ENCODE assay signal across 12 cellular contexts in genomic region chr10:5876181-5876768, GRCh38. TPM values are rescaled to one million over a fixed set of nuclear protein-coding genes. Genes with fewer than 3 reads are reported as not detected.
A peak's percentile ranks its signal among the peaks of the same experiment; 100 is the strongest.
DNase-seq lines count a peak whose midpoint lies in the region; ATAC-seq and TF ChIP-seq lines count a peak whose summit lies in the region.
"Had no signal": no experiment of that assay in that cellular context is flagged by ENCODE, and none has a peak within 500 bp of the region (broad histone marks: within the 10 kb centered on the region; RNA-seq: fewer than 3 reads in every experiment).

No MANE protein-coding gene starts in this region.

- no peak overlapping the region for H3K4me3 Mint-ChIP-seq in chondrocyte (ENCODE audit: unreplicated experiment)
- no peak overlapping the region for H3K4me3 Mint-ChIP-seq in neural crest cell
- no peak overlapping the region for H3K4me3 Mint-ChIP-seq in CD8-positive, alpha-beta T cell

- peak overlapping the region; percentile 64 for H3K27ac Mint-ChIP-seq in chondrocyte (ENCODE audit: unreplicated experiment)
- H3K27ac Mint-ChIP-seq in neural crest cell (ENCODE audit: unreplicated experiment): peak overlapping the region; percentile 16
- H3K27ac Mint-ChIP-seq in CD8-positive, alpha-beta T cell: no peak overlapping the region

- no peak overlapping the region for H3K4me3 ChIP-seq in CD8-positive, alpha-beta T cell (ENCODE audit: low read depth, low read length)
- H3K4me3 ChIP-seq: right lobe of liver, upper lobe of left lung had no signal

- no peaks in the 10 kb centered on the region for H3K4me1 ChIP-seq in CD8-positive, alpha-beta T cell (ENCODE audit: insufficient read depth, low read length)
- H3K4me1 ChIP-seq: right lobe of liver, upper lobe of left lung had no signal

- TF ChIP-seq CTCF in chondrocyte (IDR thresholded peaks at IDR 0.05) (no peak), neural crest cell (conservative IDR thresholded peaks at IDR 0.05) (no peak)
- no peak for TF ChIP-seq CTCF in CD8-positive, alpha-beta T cell (IDR thresholded peaks at IDR 0.05)

- POLR2A ChIA-PET in CD8-positive, alpha-beta T cell (lab: Charles Lee): interaction anchor here (0.9 kb wide), 1 partner anchor 12 kb away, joined by 4 read pairs; no protein-coding TSS in a partner anchor

- H3K4me1 Mint-ChIP-seq in chondrocyte (ENCODE audit: low read depth): peaks cover 21% of the 10 kb centered on the region
- peaks cover 9% of the 10 kb centered on the region for H3K4me1 Mint-ChIP-seq in neural crest cell
- H3K4me1 Mint-ChIP-seq in CD8-positive, alpha-beta T cell (ENCODE audit: low read depth): peaks cover 2% of the 10 kb centered on the region

- ATAC-seq in GM18907 (IDR thresholded peaks at IDR 0.05; ENCODE audit: unreplicated experiment): no peak
- ATAC-seq in CD8-positive, alpha-beta T cell: no peak
- ATAC-seq in stimulated activated naive CD8-positive, alpha-beta T cell treated with anti-CD3 and anti-CD28 coated beads, Interleukin-15, Interleukin-2, amounts not matched to agents 100 U/mL and 50 U/mL, for 24 hours: no peak
- ATAC-seq: right lobe of liver had no signal

- H3K9me3 Mint-ChIP-seq in chondrocyte (ENCODE audit: low read depth): no peaks in the 10 kb centered on the region
- no peaks in the 10 kb centered on the region for H3K9me3 Mint-ChIP-seq in neural crest cell
- H3K9me3 Mint-ChIP-seq in CD8-positive, alpha-beta T cell: no peaks in the 10 kb centered on the region

- H3K27me3 Mint-ChIP-seq in chondrocyte (ENCODE audit: low read depth) (no peaks in the 10 kb centered on the region), neural crest cell (ENCODE audit: low read depth) (no peaks in the 10 kb centered on the region)
- no peaks in the 10 kb centered on the region for H3K27me3 Mint-ChIP-seq in CD8-positive, alpha-beta T cell (ENCODE audit: low read depth)

- H3K36me3 Mint-ChIP-seq in chondrocyte (ENCODE audit: low read depth): peaks cover 5% of the 10 kb centered on the region
- peaks cover 13% of the 10 kb centered on the region for H3K36me3 Mint-ChIP-seq in neural crest cell (ENCODE audit: low read depth)
- peaks cover 36% of the 10 kb centered on the region for H3K36me3 Mint-ChIP-seq in CD8-positive, alpha-beta T cell

- DNase-seq in AG08396 (ENCODE audit: low spot score) (peak; percentile 46), M059J (ENCODE audit: low read depth) (peak; percentile 61), chondrocyte (ENCODE audit: low spot score) (no peak), neural crest cell (ENCODE audit: low read depth, low spot score) (no peak), NCI-H1436 (lab: John Stamatoyannopoulos, UW) (no peak)
- DNase-seq in CD8-positive, alpha-beta T cell: no peak
- DNase-seq in stimulated activated naive CD8-positive, alpha-beta T cell treated with anti-CD3 and anti-CD28 coated beads, Interleukin-15, Interleukin-2, amounts not matched to agents 100 U/mL and 50 U/mL, for 24 hours: no peak
- DNase-seq: NCI-H526, right lobe of liver, Right ventricle myocardium superior, upper lobe of left lung had no signal

- no peak overlapping the region for H3K27ac ChIP-seq in CD8-positive, alpha-beta T cell (ENCODE audit: low read depth, low read length)
- H3K27ac ChIP-seq: right lobe of liver, upper lobe of left lung had no signal

- intact Hi-C loops in CD8-positive, alpha-beta T cell (cut with DNase I, micrococcal nuclease): no loop called here

- CTCF ChIA-PET in CD8-positive, alpha-beta T cell (lab: Charles Lee): interaction anchor here (1.4 kb wide), 1 partner anchor 253 kb away, joined by 4 read pairs; no protein-coding TSS in a partner anchor

- no peaks in the 10 kb centered on the region for H3K9me3 ChIP-seq in CD8-positive, alpha-beta T cell (ENCODE audit: low read length)
- H3K9me3 ChIP-seq: right lobe of liver, upper lobe of left lung had no signal

- H3K27me3 ChIP-seq in CD8-positive, alpha-beta T cell (ENCODE audit: insufficient read depth, low read length): no peaks in the 10 kb centered on the region
- H3K27me3 ChIP-seq: right lobe of liver, upper lobe of left lung had no signal

- peaks cover 7% of the 10 kb centered on the region for H3K36me3 ChIP-seq in CD8-positive, alpha-beta T cell (ENCODE audit: insufficient read depth, low read length)

RNA-seq across cellular contexts. Expression of gene ANKRD16, which starts 13.4 kb away (rescaled TPM):
- 1.6 and 3.7 TPM in 2 replicates for total RNA-seq in M059J (2014; rRNA removed; shearing (Covaris generic))
- total RNA-seq in chondrocyte: 5.8 to 6.5 TPM (median 6.4 TPM) in 3 replicates
- 10.7 and 13.3 TPM in 2 replicates for total RNA-seq in neural crest cell
- total RNA-seq in CD8-positive, alpha-beta T cell: 1 to 10 TPM; 1.7 to 2.1 TPM

RNA-seq across cellular contexts. Expression of gene FBH1, which starts 13.8 kb away (rescaled TPM):
- total RNA-seq in M059J (2014; rRNA removed; shearing (Covaris generic)): 32.3 and 51.9 TPM in 2 replicates
- 62.2 to 96.6 TPM (median 66.5 TPM) in 3 replicates for total RNA-seq in chondrocyte
- 73.7 and 74.6 TPM in 2 replicates for total RNA-seq in neural crest cell
- total RNA-seq in CD8-positive, alpha-beta T cell: 10 to 100 TPM; 23.5 to 24.8 TPM

Comparison
In these comparisons a context has a peak if more than half of its experiments do, and no peak if none do; other contexts are left out.
1. DNase-seq: peak in AG08396 (single experiment) and M059J (single experiment); none in chondrocyte (single experiment), neural crest cell (single experiment), NCI-H1436 (single experiment), CD8-positive, alpha-beta T cell (0 of 7) and stimulated activated naive CD8-positive, alpha-beta T cell treated with anti-CD3 and anti-CD28 coated beads, Interleukin-15, Interleukin-2, amounts not matched to agents 100 U/mL and 50 U/mL, for 24 hours (single experiment).